Comparison of ENCODE assay signal across 27 cellular contexts in the genomic region with DNA sequence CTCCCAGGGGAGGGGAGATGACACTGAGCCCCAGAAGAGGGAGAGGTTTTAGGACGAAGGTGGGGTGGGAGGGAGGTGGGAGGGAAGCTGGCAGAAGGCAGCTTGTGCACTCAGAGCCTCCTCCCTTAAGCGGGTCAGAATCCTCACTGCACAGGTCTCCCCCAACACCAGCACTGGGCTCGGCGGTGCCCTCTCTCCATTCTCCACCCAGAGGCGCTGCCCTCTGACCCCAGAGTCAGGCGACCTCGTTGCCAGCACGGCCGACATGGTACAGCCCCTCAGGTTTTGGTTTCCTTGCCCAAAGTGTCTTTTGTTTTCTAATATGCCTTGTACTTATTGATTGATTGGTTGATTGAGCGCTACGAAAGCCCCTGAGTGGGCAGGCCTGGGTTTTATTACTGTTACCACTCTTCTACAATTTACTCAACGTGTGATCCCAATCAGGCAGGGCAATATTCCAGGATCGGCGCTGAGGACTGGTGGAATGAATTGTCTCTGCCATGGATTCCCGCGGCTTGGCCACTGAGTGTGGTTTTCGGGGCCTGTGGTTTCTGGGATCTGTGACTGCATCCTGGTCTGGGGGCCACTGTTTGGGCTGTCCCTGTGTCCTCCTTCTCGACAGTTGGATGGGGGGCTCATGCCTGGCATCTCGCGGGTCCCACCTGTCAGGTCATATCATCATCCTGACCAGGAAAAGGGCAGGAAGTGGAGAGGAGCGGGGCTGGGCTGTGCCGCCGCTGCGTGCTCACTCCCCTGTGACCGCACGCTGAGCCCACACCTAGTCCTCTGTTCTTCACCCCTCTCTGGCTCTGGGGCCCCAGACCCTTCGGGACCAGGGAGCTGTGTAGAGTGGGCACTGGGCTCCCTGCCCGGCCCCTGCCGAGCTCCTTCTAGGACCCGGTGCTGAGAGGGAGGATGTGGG. TPM values are rescaled to one million over a fixed set of nuclear protein-coding genes. Genes with fewer than 3 reads are reported as not detected.
DNase-seq lines count a peak whose midpoint lies in the region; ATAC-seq and TF ChIP-seq lines count a peak whose summit lies in the region.
"Had no signal": no experiment of that assay in that cellular context is flagged by ENCODE, and none has a peak within 500 bp of the region (broad histone marks: within the 10 kb centered on the region; RNA-seq: fewer than 3 reads in every experiment).

No MANE protein-coding gene starts in this region.

- H3K4me3 ChIP-seq in AG10803 (ENCODE audit: low read length) (no peak overlapping the region), HEK293 (ENCODE audit: low read depth, low read length) (no peak overlapping the region), left ventricle myocardium inferior (no peak overlapping the region), osteoblast (ENCODE audit: insufficient read depth, low read length) (no peak overlapping the region)
- H3K4me3 ChIP-seq: GM23248, Peyer's patch, smooth muscle cell, tibial nerve had no signal

- POLR2A ChIA-PET in HEK293 (lab: Yijun Ruan, JAX): no interaction called here

- ATAC-seq in GM21717 (IDR thresholded peaks at IDR 0.05; ENCODE audit: unreplicated experiment) (no peak), GM21515 (IDR thresholded peaks at IDR 0.05; ENCODE audit: unreplicated experiment) (no peak)
- ATAC-seq: activated CD4-positive, CD25-positive, alpha-beta regulatory T cell treated with anti-CD3 and anti-CD28 coated beads, Interleukin-2, amount 50 U/mL, for 24 hours; activated T-helper 17 cell treated with anti-CD3 and anti-CD28 coated beads, Interleukin-2, amount 50 U/mL, for 72 hours had no signal

- no peak overlapping the region for H3K27ac ChIP-seq in HEK293 (ENCODE audit: extremely low read depth, low read depth, low read length)
- H3K27ac ChIP-seq in left ventricle myocardium inferior (replicated peaks): peak overlapping the region; percentile 30
- no peak overlapping the region for H3K27ac ChIP-seq in osteoblast (ENCODE audit: low read depth, low read length)
- H3K27ac ChIP-seq: GM23248, Peyer's patch, tibial nerve had no signal

- CTCF ChIA-PET in HEK293 (lab: Yijun Ruan, JAX): no interaction called here

- no peak overlapping the region for H2AFZ ChIP-seq in osteoblast (ENCODE audit: low read length)
- H2AFZ ChIP-seq: GM23248 had no signal

- H3K4me1 ChIP-seq in HEK293 (ENCODE audit: control insufficient read depth, insufficient read depth, low read length): no peaks in the 10 kb centered on the region
- H3K4me1 ChIP-seq in left ventricle myocardium inferior: peaks cover 17% of the 10 kb centered on the region
- no peaks in the 10 kb centered on the region for H3K4me1 ChIP-seq in osteoblast (ENCODE audit: insufficient read depth, low read length)
- H3K4me1 ChIP-seq: Peyer's patch, tibial nerve had no signal

- no peaks in the 10 kb centered on the region for H4K20me1 ChIP-seq in osteoblast (ENCODE audit: insufficient read depth, low read length)

- H3K36me3 ChIP-seq in HEK293 (ENCODE audit: control insufficient read depth in 2 of 2, insufficient read depth in 1 of 2, low read length in 2 of 2): no peaks in the 10 kb centered on the region
- H3K36me3 ChIP-seq in left ventricle myocardium inferior: no peaks in the 10 kb centered on the region
- no peaks in the 10 kb centered on the region for H3K36me3 ChIP-seq in osteoblast (ENCODE audit: insufficient read depth, low read length)
- H3K36me3 ChIP-seq: Peyer's patch, tibial nerve had no signal

- no peak for TF ChIP-seq CTCF in AG10803 (conservative IDR thresholded peaks at IDR 0.05; ENCODE audit: low read length)
- no peak for TF ChIP-seq CTCF in HEK293 (tag by site-specific recombination; IDR thresholded peaks at IDR 0.05)
- no peak for TF ChIP-seq CTCF in left ventricle myocardium inferior (IDR thresholded peaks at IDR 0.05; ENCODE audit: borderline replicate concordance)
- TF ChIP-seq CTCF in osteoblast (IDR thresholded peaks at IDR 0.05; ENCODE audit: extremely low read depth, low read depth, low read length): no peak

- DNase-seq in AG10803 (ENCODE audit: low read depth) (peak; percentile 34), left ventricle myocardium inferior (no peak), osteoblast (ENCODE audit: insufficient read length, low spot score, missing footprints) (peak; percentile 66), Ammon's horn (ENCODE audit: low spot score) (no peak), head of caudate nucleus (no peak)
- DNase-seq: activated CD4-positive, alpha-beta memory T cell treated with anti-CD3 and anti-CD28 coated beads for 36 hours; activated CD8-positive, alpha-beta memory T cell treated with anti-CD3 and anti-CD28 coated beads, Interleukin-2, amount 50 U/mL, for 48 hours; amygdala; Calu3; DND-41; GM23248; kidney glomerular epithelial cell; NCI-H1048; NCI-H1694; NCI-H2171; NCI-H524; stimulated activated CD4-positive, alpha-beta T cell treated with anti-CD3 and anti-CD28 coated beads, Interleukin-2, amount 100 ng/mL, for 24 hours; T-helper 1 cell had no signal

- H3K27me3 ChIP-seq in left ventricle myocardium inferior (ENCODE audit: low read depth) (peaks cover 9% of the 10 kb centered on the region), osteoblast (ENCODE audit: insufficient read depth, low read length) (peaks cover 7% of the 10 kb centered on the region)
- H3K27me3 ChIP-seq: Peyer's patch had no signal

- H3K4me2 ChIP-seq in osteoblast (ENCODE audit: insufficient read depth, low read length): no peak overlapping the region
- H3K4me2 ChIP-seq: smooth muscle cell had no signal

- intact Hi-C loops in left ventricle myocardium inferior (cut with micrococcal nuclease) (no loop called here), head of caudate nucleus (cut with DNase I) (no loop called here)

- H3K9me3 ChIP-seq in HEK293 (ENCODE audit: control insufficient read depth, insufficient read depth, low read depth, low read length) (no peaks in the 10 kb centered on the region), left ventricle myocardium inferior (replicated peaks) (peaks cover 9% of the 10 kb centered on the region), osteoblast (ENCODE audit: low read depth, low read length) (no peaks in the 10 kb centered on the region)
- H3K9me3 ChIP-seq: Peyer's patch, tibial nerve had no signal

- no peaks in the 10 kb centered on the region for H3K79me2 ChIP-seq in osteoblast (ENCODE audit: insufficient read depth, low read length)

TF ChIP-seq in HEK293, 187 proteins besides CTCF, POLR2A, EP300 and RAD21:
- TF ChIP-seq RBAK (tag by site-specific recombination; IDR thresholded peaks at IDR 0.05) (no peak), ZBTB17 (tag by site-specific recombination; IDR thresholded peaks at IDR 0.05) (peak; percentile 66; the same call in 1 of the 2 replicates)

RNA-seq across cellular contexts. Expression of a gene that starts 9.6 kb away (rescaled TPM):
- total RNA-seq in left ventricle myocardium inferior: not detected
- not detected in 2 replicates for total RNA-seq in osteoblast
- total RNA-seq: activated CD4-positive, alpha-beta memory T cell treated with anti-CD3 and anti-CD28 coated beads for 36 hours; activated T-helper 17 cell treated with anti-CD3 and anti-CD28 coated beads, Interleukin-2, amount 50 U/mL, for 72 hours; Calu3; GM23248; Peyer's patch; SK-MEL-5; smooth muscle cell had no signal

RNA-seq across cellular contexts. Expression of a gene that starts 46.7 kb away (rescaled TPM):
- total RNA-seq in left ventricle myocardium inferior: 2.9 TPM
- total RNA-seq in osteoblast: not detected in 2 replicates
- total RNA-seq: activated CD4-positive, alpha-beta memory T cell treated with anti-CD3 and anti-CD28 coated beads for 36 hours; activated T-helper 17 cell treated with anti-CD3 and anti-CD28 coated beads, Interleukin-2, amount 50 U/mL, for 72 hours; Calu3; GM23248; SK-MEL-5; smooth muscle cell had no signal

Comparison
In these comparisons a context has a peak if more than half of its experiments do, and no peak if none do; other contexts are left out.
1. DNase-seq: peak in AG10803 (single experiment) and osteoblast (single experiment); none in left ventricle myocardium inferior (single experiment), Ammon's horn (single experiment) and head of caudate nucleus (0 of 42).